9 cellular contexts compared by ENCODE assay signal in genomic region chr10:20855398-20856038, GRCh38. TPM values are rescaled to one million over a fixed set of nuclear protein-coding genes. Genes with fewer than 3 reads are reported as not detected.
DNase-seq lines count a peak whose midpoint lies in the region; ATAC-seq, FAIRE-seq and TF ChIP-seq lines count a peak whose summit lies in the region.
"Had no signal": no experiment of that assay in that cellular context is flagged by ENCODE, and none has a peak within 500 bp of the region (broad histone marks: within the 10 kb centered on the region; RNA-seq: fewer than 3 reads in every experiment).

No MANE protein-coding gene starts in this region.

- H2AFZ ChIP-seq in HepG2 (ENCODE audit: low read length) (no peak overlapping the region), PC-9 (no peak overlapping the region)

- H3K4me3 ChIP-seq in HepG2 (replicated peaks in 1 of 3; ENCODE audit: insufficient read depth in 1 of 3, low read depth in 2 of 3, low read length in 3 of 3) (no peak overlapping the region), right lobe of liver (no peak overlapping the region), PC-9 (no peak overlapping the region), fibroblast of the aortic adventitia (ENCODE audit: low read depth, low read length) (no peak overlapping the region)
- H3K4me3 ChIP-seq: spleen had no signal

- H3K9me3 Mint-ChIP-seq in activated CD4-positive, alpha-beta T cell treated with anti-CD3 and anti-CD28 coated beads, Interleukin-2, amount 10 ng/mL, durations not matched to agents 24 days and 14 days, result no peaks in the 10 kb centered on the region
- H3K9me3 Mint-ChIP-seq in stimulated activated effector memory CD8-positive, alpha-beta T cell treated with anti-CD3 and anti-CD28 coated beads, Interleukin-12 subunit alpha, Interleukin-12 subunit beta, amount 100 ng/mL, for 72 hours, result peaks cover 8% of the 10 kb centered on the region

- no peaks in the 10 kb centered on the region for H3K27me3 ChIP-seq in HepG2 (ENCODE audit: control insufficient read depth in 1 of 2, insufficient read depth in 2 of 2, low read length in 2 of 2)
- H3K27me3 ChIP-seq in right lobe of liver, result no peaks in the 10 kb centered on the region
- H3K27me3 ChIP-seq in PC-9 (ENCODE audit: insufficient read depth, low read depth), result no peaks in the 10 kb centered on the region
- H3K27me3 ChIP-seq: spleen had no signal

- no peak overlapping the region for H3K27ac ChIP-seq in HepG2 (ENCODE audit: extremely low read length, insufficient read depth, low read length)
- H3K27ac ChIP-seq in right lobe of liver, result no peak overlapping the region
- no peak overlapping the region for H3K27ac ChIP-seq in PC-9
- H3K27ac ChIP-seq: spleen had no signal

- H3K27me3 Mint-ChIP-seq in activated CD4-positive, alpha-beta T cell treated with anti-CD3 and anti-CD28 coated beads, Interleukin-2, amount 10 ng/mL, durations not matched to agents 24 days and 14 days, result no peaks in the 10 kb centered on the region

- peak; percentile 36 for TF ChIP-seq CTCF in HepG2 (CRISPR knock-in tag; IDR thresholded peaks at IDR 0.05)
- peak in 1 of 4 donors; percentile 29 for TF ChIP-seq CTCF in right lobe of liver (IDR thresholded peaks at IDR 0.05)
- TF ChIP-seq CTCF in PC-9 (conservative IDR thresholded peaks at IDR 0.05), result peak; percentile 59; the same call in 1 of the 2 replicates
- peak; percentile 37 for TF ChIP-seq CTCF in fibroblast of the aortic adventitia (IDR thresholded peaks at IDR 0.05; ENCODE audit: insufficient read depth, low read length)

- H3K79me2 ChIP-seq in HepG2 (ENCODE audit: insufficient read depth, low read length) (no peaks in the 10 kb centered on the region), PC-9 (ENCODE audit: low read depth) (no peaks in the 10 kb centered on the region)

- WGBS in HepG2 (ENCODE audit: low lambda C conversion rate), result under 1% methylated on average over 5 of the region's 5 CpGs
- WGBS in right lobe of liver (ENCODE audit: insufficient coverage, low coverage, low lambda C conversion rate, missing lambda C conversion rate), result 28% methylated on average over 5 of the region's 5 CpGs

- no peak overlapping the region for H3K4me3 Mint-ChIP-seq in activated CD4-positive, alpha-beta T cell treated with anti-CD3 and anti-CD28 coated beads, Interleukin-2, amount 10 ng/mL, durations not matched to agents 24 days and 14 days
- H3K4me3 Mint-ChIP-seq in stimulated activated effector memory CD8-positive, alpha-beta T cell treated with anti-CD3 and anti-CD28 coated beads, Interleukin-12 subunit alpha, Interleukin-12 subunit beta, amount 100 ng/mL, for 72 hours, result no peak overlapping the region

- in situ Hi-C loops in HepG2 (cut with HindIII; ENCODE audit: extremely low pct_ligation_motif_present, low pct_unique_long_range_greater_than_20kb), result loop anchor here (5.0 kb wide), 1 partner anchor 412 kb away; no protein-coding TSS in a partner anchor

- FAIRE-seq in HepG2 (lab: Jason Lieb, UNC), result no peak

- intact Hi-C loops in HepG2 (cut with micrococcal nuclease; ENCODE audit: unreplicated experiment) (loop anchor here (10.0 kb wide), 1 partner anchor 1441 kb away; no protein-coding TSS in a partner anchor), right lobe of liver (cut with DNase I) (no loop called here), PC-9 (cut with micrococcal nuclease; ENCODE audit: unreplicated experiment) (loop anchor here (2.0 to 5.0 kb wide), 2 partner anchors 222 to 1037 kb away; no protein-coding TSS in a partner anchor)
- intact Hi-C loops in activated CD4-positive, alpha-beta T cell treated with anti-CD3 and anti-CD28 coated beads, Interleukin-2, amount 10 ng/mL, durations not matched to agents 24 days and 14 days (cut with micrococcal nuclease), result no loop called here

- H4K20me1 ChIP-seq in HepG2 (ENCODE audit: insufficient read depth, low read length) (no peaks in the 10 kb centered on the region), PC-9 (ENCODE audit: insufficient read depth) (no peaks in the 10 kb centered on the region)

- H3K27ac Mint-ChIP-seq in activated CD4-positive, alpha-beta T cell treated with anti-CD3 and anti-CD28 coated beads, Interleukin-2, amount 10 ng/mL, durations not matched to agents 24 days and 14 days, result no peak overlapping the region
- no peak overlapping the region for H3K27ac Mint-ChIP-seq in stimulated activated effector memory CD8-positive, alpha-beta T cell treated with anti-CD3 and anti-CD28 coated beads, Interleukin-12 subunit alpha, Interleukin-12 subunit beta, amount 100 ng/mL, for 72 hours

- no peaks in the 10 kb centered on the region for H3K36me3 Mint-ChIP-seq in activated CD4-positive, alpha-beta T cell treated with anti-CD3 and anti-CD28 coated beads, Interleukin-2, amount 10 ng/mL, durations not matched to agents 24 days and 14 days (ENCODE audit: low read depth)
- no peaks in the 10 kb centered on the region for H3K36me3 Mint-ChIP-seq in stimulated activated effector memory CD8-positive, alpha-beta T cell treated with anti-CD3 and anti-CD28 coated beads, Interleukin-12 subunit alpha, Interleukin-12 subunit beta, amount 100 ng/mL, for 72 hours

- no peaks in the 10 kb centered on the region for H3K4me1 Mint-ChIP-seq in activated CD4-positive, alpha-beta T cell treated with anti-CD3 and anti-CD28 coated beads, Interleukin-2, amount 10 ng/mL, durations not matched to agents 24 days and 14 days
- no peaks in the 10 kb centered on the region for H3K4me1 Mint-ChIP-seq in stimulated activated effector memory CD8-positive, alpha-beta T cell treated with anti-CD3 and anti-CD28 coated beads, Interleukin-12 subunit alpha, Interleukin-12 subunit beta, amount 100 ng/mL, for 72 hours

- POLR2A ChIA-PET in HepG2 (lab: Yijun Ruan, JAX), result no interaction called here
- POLR2A ChIA-PET in PC-9 (lab: Charles Lee; ENCODE audit: unreplicated experiment), result no interaction called here

- H3K4me1 ChIP-seq in HepG2 (ENCODE audit: insufficient read depth, low read length) (no peaks in the 10 kb centered on the region), right lobe of liver (no peaks in the 10 kb centered on the region), PC-9 (replicated peaks; ENCODE audit: insufficient read depth) (no peaks in the 10 kb centered on the region)
- H3K4me1 ChIP-seq: spleen had no signal

- H3K9ac ChIP-seq in HepG2 (ENCODE audit: insufficient read depth, low read depth, low read length), result no peak overlapping the region

- no peaks in the 10 kb centered on the region for H3K9me3 ChIP-seq in HepG2 (ENCODE audit: low read length)
- H3K9me3 ChIP-seq in right lobe of liver, result no peaks in the 10 kb centered on the region
- H3K9me3 ChIP-seq in PC-9 (ENCODE audit: insufficient read depth, low read depth), result no peaks in the 10 kb centered on the region
- H3K9me3 ChIP-seq: spleen had no signal

- TF ChIP-seq EP300 in HepG2 (IDR thresholded peaks at IDR 0.05; ENCODE audit: low read depth in 2 of 2, low read length in 2 of 2), result no peak
- TF ChIP-seq EP300 in HepG2 (CRISPR knock-in tag; IDR thresholded peaks at IDR 0.05; ENCODE audit: borderline replicate concordance), result no peak

- no peak for TF ChIP-seq RAD21 in HepG2 (CRISPR knock-in tag; IDR thresholded peaks at IDR 0.05)

- TF ChIP-seq POLR2A in HepG2 (IDR thresholded peaks at IDR 0.05; ENCODE audit: insufficient read depth in 1 of 2, low read depth in 2 of 2, low read length in 2 of 2), result no peak
- no peak for TF ChIP-seq POLR2A in right lobe of liver (IDR thresholded peaks at IDR 0.05)

- H3F3A ChIP-seq in PC-9 (ENCODE audit: insufficient read depth, low read depth), result 0 out of 2 replicates have a peak, but pooled peaks cover 3% of the 10 kb centered on the region

- BruUV-seq in HepG2 (replicated peaks; lab: Mats Ljungman, UMichigan) (no TSS peak), PC-9 (replicated peaks; lab: Mats Ljungman, UMichigan) (no TSS peak)

- ATAC-seq in HepG2, result no peak
- no peak for ATAC-seq in right lobe of liver
- no peak for ATAC-seq in stimulated activated naive CD8-positive, alpha-beta T cell treated with anti-CD3 and anti-CD28 coated beads, Interleukin-15, Interleukin-2, amounts not matched to agents 100 U/mL and 50 U/mL, for 24 hours
- ATAC-seq in HG02642 (IDR thresholded peaks at IDR 0.05; ENCODE audit: poor library complexity, unreplicated experiment), result no peak
- ATAC-seq in stimulated activated effector memory CD8-positive, alpha-beta T cell treated with anti-CD3 and anti-CD28 coated beads, Interleukin-12 subunit alpha, Interleukin-12 subunit beta, amount 100 ng/mL, for 72 hours, result no peak

- no peaks in the 10 kb centered on the region for H3K9me2 ChIP-seq in PC-9 (ENCODE audit: insufficient read depth)

- H3K36me3 ChIP-seq in HepG2 (replicated peaks in 1 of 2; ENCODE audit: control insufficient read depth in 1 of 2, insufficient read depth in 2 of 2, low read length in 2 of 2), result no peaks in the 10 kb centered on the region
- no peaks in the 10 kb centered on the region for H3K36me3 ChIP-seq in right lobe of liver
- no peaks in the 10 kb centered on the region for H3K36me3 ChIP-seq in PC-9 (ENCODE audit: low read depth)
- H3K36me3 ChIP-seq: spleen had no signal

- CTCF ChIA-PET in HepG2 (lab: Yijun Ruan, JAX; ENCODE audit: low intra/inter-chr PET ratio, low total read pairs), result no interaction called here
- CTCF ChIA-PET in PC-9 (lab: Charles Lee), result no interaction called here

- H3K4me2 ChIP-seq in HepG2 (ENCODE audit: low read depth, low read length) (no peak overlapping the region), PC-9 (no peak overlapping the region)

- DNase-seq in HepG2 (ENCODE audit: low spot score), result peak; percentile 28
- no peak for DNase-seq in right lobe of liver
- DNase-seq in PC-9, result no peak
- DNase-seq in fibroblast of the aortic adventitia (ENCODE audit: low read depth), result peak; percentile 54
- DNase-seq in activated CD4-positive, alpha-beta T cell treated with anti-CD3 and anti-CD28 coated beads, Interleukin-2, amount 10 ng/mL, durations not matched to agents 24 days and 14 days, result no peak
- DNase-seq in stimulated activated naive CD8-positive, alpha-beta T cell treated with anti-CD3 and anti-CD28 coated beads, Interleukin-15, Interleukin-2, amounts not matched to agents 100 U/mL and 50 U/mL, for 24 hours, result no peak
- DNase-seq in stimulated activated effector memory CD8-positive, alpha-beta T cell treated with anti-CD3 and anti-CD28 coated beads, Interleukin-12 subunit alpha, Interleukin-12 subunit beta, amount 100 ng/mL, for 72 hours (ENCODE audit: low spot score in 2 of 2), result no peak
- DNase-seq: spleen had no signal

RNA-seq across cellular contexts. Expression of gene NEBL, which starts 41.6 kb away (rescaled TPM):
- total RNA-seq in HepG2 (2016; rRNA removed; fragmentation: Illumina TruSeq; extraction: Trizol) (not detected in 2 replicates), right lobe of liver (1 to 10 TPM; 1.2 to 8.3 (median 2.4) TPM), PC-9 (2021) (21.9 and 22.6 TPM in 2 replicates), fibroblast of the aortic adventitia (ENCODE audit: low replicate concordance) (0.09 and 4.3 TPM in 2 replicates)
- not detected in 2 replicates for total RNA-seq in HepG2 (2016; cell fraction: cytosol; rRNA removed; fragmentation: Illumina TruSeq; extraction: Trizol; ENCODE audit: low read depth)
- total RNA-seq in HepG2 (2016; cell fraction: insoluble cytoplasmic fraction; rRNA removed; fragmentation: Illumina TruSeq; extraction: Trizol), result not detected in 2 replicates
- total RNA-seq in HepG2 (2016; cell fraction: membrane; rRNA removed; fragmentation: Illumina TruSeq; extraction: Trizol), result not detected in 2 replicates
- total RNA-seq in HepG2 (2016; cell fraction: nucleus; rRNA removed; fragmentation: Illumina TruSeq; extraction: Trizol), result not detected in 2 replicates
- not detected in 2 replicates for polyA plus RNA-seq in HepG2 (2011; rRNA removed)
- polyA plus RNA-seq in HepG2 (2011; cell fraction: cytosol; rRNA removed), result not detected in 2 replicates
- polyA plus RNA-seq in HepG2 (2011; cell fraction: nucleus; rRNA removed), result not detected in 2 replicates
- not detected in 2 replicates for polyA plus RNA-seq in HepG2 (2012)
- not detected in 2 replicates for polyA plus RNA-seq in HepG2 (2016; cell fraction: cytosol; fragmentation: Illumina TruSeq; extraction: Trizol; ENCODE audit: low read depth)
- polyA plus RNA-seq in HepG2 (2016; cell fraction: insoluble cytoplasmic fraction; fragmentation: Illumina TruSeq; extraction: Trizol; ENCODE audit: low read depth), result not detected in 2 replicates
- polyA plus RNA-seq in HepG2 (2016; cell fraction: membrane; fragmentation: Illumina TruSeq; extraction: Trizol; ENCODE audit: low read depth), result not detected in 2 replicates
- polyA plus RNA-seq in HepG2 (2016; cell fraction: nucleus; fragmentation: Illumina TruSeq; extraction: Trizol; ENCODE audit: insufficient read depth, low read depth), result not detected in 2 replicates
- polyA minus RNA-seq in HepG2 (2011; rRNA and poly(A)+ RNA removed; ENCODE audit: low replicate concordance), result 0.40 TPM in 1 of 2 replicates, not detected in the other
- not detected in 2 replicates for polyA minus RNA-seq in HepG2 (2011; cell fraction: cytosol; rRNA and poly(A)+ RNA removed)
- 0.25 TPM in 1 of 2 replicates, not detected in the other for polyA minus RNA-seq in HepG2 (2011; cell fraction: nucleus; rRNA and poly(A)+ RNA removed)
- 0.42 and 0.59 TPM in 2 replicates for total RNA-seq in activated CD4-positive, alpha-beta T cell treated with anti-CD3 and anti-CD28 coated beads, Interleukin-2, amount 10 ng/mL, durations not matched to agents 24 days and 14 days

Comparison
In these comparisons a context has a peak if more than half of its experiments do, and no peak if none do; other contexts are left out.
1. DNase-seq: peak in HepG2 (single experiment) and fibroblast of the aortic adventitia (single experiment); none in right lobe of liver (0 of 3), PC-9 (0 of 2), activated CD4-positive, alpha-beta T cell treated with anti-CD3 and anti-CD28 coated beads, Interleukin-2, amount 10 ng/mL, durations not matched to agents 24 days and 14 days (single experiment), stimulated activated naive CD8-positive, alpha-beta T cell treated with anti-CD3 and anti-CD28 coated beads, Interleukin-15, Interleukin-2, amounts not matched to agents 100 U/mL and 50 U/mL, for 24 hours (single experiment) and stimulated activated effector memory CD8-positive, alpha-beta T cell treated with anti-CD3 and anti-CD28 coated beads, Interleukin-12 subunit alpha, Interleukin-12 subunit beta, amount 100 ng/mL, for 72 hours (0 of 2).
2. intact Hi-C loops: an anchor here in HepG2 (10.0 kb wide) and PC-9 (2.0 to 5.0 kb wide); none called in right lobe of liver and activated CD4-positive, alpha-beta T cell treated with anti-CD3 and anti-CD28 coated beads, Interleukin-2, amount 10 ng/mL, durations not matched to agents 24 days and 14 days.